Comparison of ENCODE assay signal across 10 cellular contexts in the genomic region with DNA sequence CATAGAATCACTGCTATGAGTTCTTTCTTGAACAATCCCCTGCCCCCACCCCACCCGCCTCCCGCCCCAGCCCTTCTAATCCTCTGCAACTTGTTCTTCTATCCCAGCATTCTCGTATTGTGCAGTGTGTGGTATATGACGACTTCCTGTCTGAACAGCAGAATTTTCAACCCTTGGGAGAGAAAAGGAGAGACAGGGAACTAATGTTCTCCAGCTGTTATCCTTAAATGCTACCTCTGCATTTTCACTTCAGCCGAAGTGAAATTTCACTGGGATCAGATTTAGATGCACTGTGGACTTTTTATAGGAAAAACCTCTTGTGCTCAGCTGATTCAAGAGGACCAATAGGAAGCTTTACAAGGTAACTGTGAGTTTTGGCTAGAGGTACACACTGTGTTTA. TPM values are rescaled to one million over a fixed set of nuclear protein-coding genes. Genes with fewer than 3 reads are reported as not detected.
DNase-seq lines count a peak whose midpoint lies in the region; ATAC-seq, FAIRE-seq and TF ChIP-seq lines count a peak whose summit lies in the region.
"Had no signal": no experiment of that assay in that cellular context is flagged by ENCODE, and none has a peak within 500 bp of the region (broad histone marks: within the 10 kb centered on the region; RNA-seq: fewer than 3 reads in every experiment).

No MANE protein-coding gene starts in this region.

- TF ChIP-seq POLR2A in spleen (IDR thresholded peaks at IDR 0.05), result no peak

- H3K27me3 Mint-ChIP-seq in GM23338 (ENCODE audit: insufficient read depth, low read depth, poor library complexity), result peaks cover 15% of the 10 kb centered on the region
- no peaks in the 10 kb centered on the region for H3K27me3 Mint-ChIP-seq in astrocyte (ENCODE audit: low read depth, unreplicated experiment)
- peaks cover 35% of the 10 kb centered on the region for H3K27me3 Mint-ChIP-seq in activated CD8-positive, alpha-beta memory T cell treated with anti-CD3 and anti-CD28 coated beads, Interleukin-2, amount 10 ng/mL, durations not matched to agents 7 days and 5 days

- H3K9me3 ChIP-seq in astrocyte (ENCODE audit: insufficient read depth, low read depth, low read length) (no peaks in the 10 kb centered on the region), hepatocyte (ENCODE audit: low read depth) (no peaks in the 10 kb centered on the region), spleen (peaks cover 0 to 3% (median 0%) of the 10 kb centered on the region in 8 donors)

- peaks cover 2% of the 10 kb centered on the region; the same call in 1 of the 2 replicates for H4K20me1 ChIP-seq in GM23338 (replicated peaks; ENCODE audit: insufficient read depth)
- peaks cover 28% of the 10 kb centered on the region for H4K20me1 ChIP-seq in astrocyte (ENCODE audit: insufficient read depth, low read length)
- H4K20me1 ChIP-seq in hepatocyte (ENCODE audit: insufficient read depth, poor library complexity, severe bottlenecking), result peaks cover 15% of the 10 kb centered on the region

- peak overlapping the region; percentile 83 for H3K4me3 Mint-ChIP-seq in GM23338
- peak overlapping the region; percentile 93 for H3K4me3 Mint-ChIP-seq in astrocyte (ENCODE audit: unreplicated experiment)
- no peak overlapping the region for H3K4me3 Mint-ChIP-seq in activated CD8-positive, alpha-beta memory T cell treated with anti-CD3 and anti-CD28 coated beads, Interleukin-2, amount 10 ng/mL, durations not matched to agents 7 days and 5 days

- intact Hi-C loops in spleen (cut with DNase I; ENCODE audit: low total_unique reads) (no loop called here), left colon (cut with DNase I, micrococcal nuclease) (no loop called here)

- no peak overlapping the region for H3K27ac Mint-ChIP-seq in GM23338
- peak overlapping the region; percentile 86 for H3K27ac Mint-ChIP-seq in astrocyte (ENCODE audit: unreplicated experiment)
- no peak overlapping the region for H3K27ac Mint-ChIP-seq in activated CD8-positive, alpha-beta memory T cell treated with anti-CD3 and anti-CD28 coated beads, Interleukin-2, amount 10 ng/mL, durations not matched to agents 7 days and 5 days

- H3K27ac ChIP-seq in GM23338 (ENCODE audit: low read depth) (no peak overlapping the region), astrocyte (ENCODE audit: low read depth, low read length) (peak overlapping the region; percentile 17), hepatocyte (peak overlapping the region; percentile 91), spleen (peak overlapping the region in 4 of 8 donors; percentile 8 to 78 (median 72))
- H3K27ac ChIP-seq: parathyroid adenoma had no signal

- H3K79me2 ChIP-seq in GM23338 (replicated peaks; ENCODE audit: insufficient read depth) (peaks cover 56% of the 10 kb centered on the region), astrocyte (ENCODE audit: insufficient read depth, low read length) (peaks cover 62% of the 10 kb centered on the region), hepatocyte (peaks cover 48% of the 10 kb centered on the region)
- H3K79me2 ChIP-seq: parathyroid adenoma had no signal

- H3K4me1 Mint-ChIP-seq in GM23338 (peaks cover 44% of the 10 kb centered on the region), astrocyte (ENCODE audit: low read depth, unreplicated experiment) (peaks cover 17% of the 10 kb centered on the region)
- no peaks in the 10 kb centered on the region for H3K4me1 Mint-ChIP-seq in activated CD8-positive, alpha-beta memory T cell treated with anti-CD3 and anti-CD28 coated beads, Interleukin-2, amount 10 ng/mL, durations not matched to agents 7 days and 5 days

- H3K9me2 ChIP-seq in GM23338 (ENCODE audit: insufficient read depth) (no peaks in the 10 kb centered on the region), hepatocyte (replicated peaks; ENCODE audit: insufficient read depth) (no peaks in the 10 kb centered on the region)

- no peak for TF ChIP-seq CTCF in GM23338 (conservative IDR thresholded peaks at IDR 0.05; ENCODE audit: low read depth in 2 of 2)
- no peak for TF ChIP-seq CTCF in astrocyte (IDR thresholded peaks at IDR 0.05; ENCODE audit: insufficient read depth, low read depth, low read length)
- TF ChIP-seq CTCF in hepatocyte (IDR thresholded peaks at IDR 0.05; ENCODE audit: poor library complexity), result no peak
- TF ChIP-seq CTCF in spleen (IDR thresholded peaks at IDR 0.05 in 8 of 11, conservative IDR thresholded peaks at IDR 0.05 in 3 of 11), result no peak

- H3K36me3 ChIP-seq in GM23338 (ENCODE audit: insufficient read depth) (no peaks in the 10 kb centered on the region), astrocyte (ENCODE audit: insufficient read depth, low read length) (no peaks in the 10 kb centered on the region), hepatocyte (replicated peaks; ENCODE audit: insufficient read depth, low read depth) (no peaks in the 10 kb centered on the region), spleen (no peaks in the 10 kb centered on the region)

- DNase-seq in GM23338 (ENCODE audit: low spot score), result no peak
- peak; percentile 50 for DNase-seq in astrocyte (ENCODE audit: low read depth)
- DNase-seq in hepatocyte (ENCODE audit: low spot score), result no peak
- DNase-seq in spleen, result no peak
- no peak for DNase-seq in activated CD8-positive, alpha-beta memory T cell treated with anti-CD3 and anti-CD28 coated beads, Interleukin-2, amount 10 ng/mL, durations not matched to agents 7 days and 5 days
- no peak for DNase-seq in left colon
- DNase-seq in anterior cingulate cortex (lab: John Stamatoyannopoulos, UW), result no peak

- H3K36me3 Mint-ChIP-seq in GM23338 (ENCODE audit: low read depth) (no peaks in the 10 kb centered on the region), astrocyte (ENCODE audit: low read depth, unreplicated experiment) (no peaks in the 10 kb centered on the region)
- peaks cover 3% of the 10 kb centered on the region for H3K36me3 Mint-ChIP-seq in activated CD8-positive, alpha-beta memory T cell treated with anti-CD3 and anti-CD28 coated beads, Interleukin-2, amount 10 ng/mL, durations not matched to agents 7 days and 5 days

- H3F3A ChIP-seq in GM23338 (replicated peaks; ENCODE audit: low read depth), result no peaks in the 10 kb centered on the region

- H3K4me3 ChIP-seq in GM23338 (peak overlapping the region; percentile 74), astrocyte (ENCODE audit: insufficient read depth, low read depth, low read length) (peak overlapping the region; percentile 89), hepatocyte (peak overlapping the region; percentile 88), spleen (peak overlapping the region in 5 of 8 donors; percentile 45 to 76 (median 56))

- 29% methylated on average over 5 of the region's 5 CpGs for WGBS in hepatocyte (ENCODE audit: low lambda C conversion rate, missing lambda C conversion rate)
- 21 to 37% (median 30%) methylated on average over 5 of the region's 5 CpGs for WGBS in spleen, 5 donors

- H3K27me3 ChIP-seq in GM23338 (ENCODE audit: insufficient read depth) (peaks cover 6% of the 10 kb centered on the region; the same call in 1 of the 2 replicates), astrocyte (ENCODE audit: insufficient read depth, low read length) (no peaks in the 10 kb centered on the region), hepatocyte (peaks cover 32% of the 10 kb centered on the region), spleen (replicated peaks in 1 of 7) (peaks cover 0 to 45% (median 6%) of the 10 kb centered on the region in 7 donors)

- CTCF ChIA-PET in activated CD8-positive, alpha-beta memory T cell treated with anti-CD3 and anti-CD28 coated beads, Interleukin-2, amount 10 ng/mL, durations not matched to agents 7 days and 5 days (lab: Charles Lee), result no interaction called here

- FAIRE-seq in astrocyte (lab: Jason Lieb, UNC), result no peak

- H3K9me3 Mint-ChIP-seq in GM23338, result no peaks in the 10 kb centered on the region
- no peaks in the 10 kb centered on the region for H3K9me3 Mint-ChIP-seq in astrocyte (ENCODE audit: unreplicated experiment)
- H3K9me3 Mint-ChIP-seq in activated CD8-positive, alpha-beta memory T cell treated with anti-CD3 and anti-CD28 coated beads, Interleukin-2, amount 10 ng/mL, durations not matched to agents 7 days and 5 days (ENCODE audit: low read depth), result no peaks in the 10 kb centered on the region

- H3K4me2 ChIP-seq in GM23338, result peak overlapping the region; percentile 86
- peak overlapping the region; percentile 100 for H3K4me2 ChIP-seq in astrocyte (ENCODE audit: low read length)
- peak overlapping the region; percentile 98 for H3K4me2 ChIP-seq in hepatocyte

- H3K4me1 ChIP-seq in GM23338 (ENCODE audit: insufficient read depth) (peaks cover 31% of the 10 kb centered on the region), astrocyte (ENCODE audit: insufficient read depth, low read length) (peaks cover 6% of the 10 kb centered on the region), hepatocyte (ENCODE audit: insufficient read depth) (peaks cover 10% of the 10 kb centered on the region), spleen (peaks cover 0 to 22% (median 5%) of the 10 kb centered on the region in 6 donors)
- H3K4me1 ChIP-seq: parathyroid adenoma had no signal

- peak overlapping the region; percentile 84 for H3K9ac ChIP-seq in astrocyte (ENCODE audit: low read length)
- H3K9ac ChIP-seq: parathyroid adenoma had no signal

- H2AFZ ChIP-seq in GM23338, result no peak overlapping the region
- H2AFZ ChIP-seq in astrocyte (ENCODE audit: low read depth, low read length), result peak overlapping the region; percentile 62
- H2AFZ ChIP-seq in hepatocyte, result no peak overlapping the region
- H2AFZ ChIP-seq: parathyroid adenoma had no signal

- no peak for ATAC-seq in GM23338
- ATAC-seq in activated CD8-positive, alpha-beta memory T cell treated with anti-CD3 and anti-CD28 coated beads, Interleukin-2, amount 10 ng/mL, durations not matched to agents 7 days and 5 days, result no peak
- no peak for ATAC-seq in left colon
- ATAC-seq in HG03108 (IDR thresholded peaks at IDR 0.05; ENCODE audit: unreplicated experiment), result no peak
- ATAC-seq: activated CD4-positive, CD25-positive, alpha-beta regulatory T cell treated with anti-CD3 and anti-CD28 coated beads, Interleukin-2, amount 50 U/mL, for 24 hours had no signal

RNA-seq across cellular contexts. Expression of a gene that starts 2.2 kb away (rescaled TPM):
- 15.2 and 15.4 TPM in 2 replicates for total RNA-seq in GM23338 (2014; rRNA removed; shearing (Covaris generic))
- polyA plus RNA-seq in GM23338 (2016; fragmentation: Nextera tagmentation; extraction: Ambion mirVana), result 4.5 and 5.0 TPM in 2 replicates
- total RNA-seq in astrocyte, result 21.0 and 22.4 TPM in 2 replicates
- total RNA-seq in hepatocyte, result 10.3 and 12.1 TPM in 2 replicates
- polyA plus RNA-seq in hepatocyte, result 8.4 and 10.6 TPM in 2 replicates
- 10 to 100 TPM in 4 of 7 donors, 1 to 10 TPM in 3; 5.5 to 12.9 (median 10.3) TPM for total RNA-seq in spleen
- 1 to 10 TPM; 1.1 to 2.6 (median 1.4) TPM for polyA plus RNA-seq in spleen
- not detected for total RNA-seq in activated CD8-positive, alpha-beta memory T cell treated with anti-CD3 and anti-CD28 coated beads, Interleukin-2, amount 10 ng/mL, durations not matched to agents 7 days and 5 days
- 1 to 10 TPM; 1.6 to 3.6 TPM for total RNA-seq in left colon
